Comparison of ENCODE assay signal across 24 cellular contexts in genomic region chr19:30521937-30522336, GRCh38.
"Had no signal": no experiment of that assay in that cellular context is flagged by ENCODE, and none has a peak within 500 bp of the region (broad histone marks: within the 10 kb centered on the region; RNA-seq: fewer than 3 reads in every experiment).

No MANE protein-coding gene starts in this region.

- FAIRE-seq: frontal cortex, keratinocyte, urothelium cell line had no signal

- DNase-seq: dorsolateral prefrontal cortex; effector CD4-positive, alpha-beta T cell; hypothalamus; immature natural killer cell; left ventricle myocardium superior; lower lobe of right lung; naive thymus-derived CD8-positive, alpha-beta T cell; nephron progenitor cell; occipital lobe; ovary; posterior cingulate gyrus; psoas muscle; spleen; stimulated activated CD4-positive, alpha-beta T cell treated with anti-CD3 and anti-CD28 coated beads, Interleukin-4, amount 100 ng/mL, for 4 hours; stimulated activated naive CD8-positive, alpha-beta T cell treated with anti-CD3 and anti-CD28 coated beads, Interleukin-15, Interleukin-2, amounts not matched to agents 100 U/mL and 50 U/mL, for 24 hours; upper lobe of left lung had no signal

- ATAC-seq: left ventricle myocardium superior; lower lobe of right lung; naive thymus-derived CD8-positive, alpha-beta T cell; psoas muscle; right cardiac atrium; stimulated activated memory B cell treated with anti-CD40 and anti-IgM and Interleukin-4, amounts not matched to agents 10 μg/mL and 1 μg/mL and 100 μg/mL, for 72 hours; stimulated activated naive CD8-positive, alpha-beta T cell treated with anti-CD3 and anti-CD28 coated beads, Interleukin-15, Interleukin-2, amounts not matched to agents 100 U/mL and 50 U/mL, for 24 hours had no signal

- H3K4me1 ChIP-seq: lower lobe of right lung, psoas muscle, spleen, upper lobe of left lung had no signal

- H3K36me3 ChIP-seq: lower lobe of right lung, ovary, spleen, thoracic aorta, tibial nerve, upper lobe of left lung had no signal

- H3K27ac ChIP-seq: lower lobe of right lung, ovary, psoas muscle, skin epidermis, spleen, thoracic aorta, tibial nerve, upper lobe of left lung had no signal

- H3K4me3 ChIP-seq: dorsolateral prefrontal cortex, lower lobe of right lung, ovary, psoas muscle, skin epidermis, spleen, thoracic aorta, tibial nerve, upper lobe of left lung had no signal

- H3K9me3 ChIP-seq: lower lobe of right lung, ovary, psoas muscle, spleen, thoracic aorta, tibial nerve, upper lobe of left lung had no signal

- H3K27me3 ChIP-seq: ovary, tibial nerve, upper lobe of left lung had no signal
